ENCODE assay signal across 1 cellular context in the genomic region with DNA sequence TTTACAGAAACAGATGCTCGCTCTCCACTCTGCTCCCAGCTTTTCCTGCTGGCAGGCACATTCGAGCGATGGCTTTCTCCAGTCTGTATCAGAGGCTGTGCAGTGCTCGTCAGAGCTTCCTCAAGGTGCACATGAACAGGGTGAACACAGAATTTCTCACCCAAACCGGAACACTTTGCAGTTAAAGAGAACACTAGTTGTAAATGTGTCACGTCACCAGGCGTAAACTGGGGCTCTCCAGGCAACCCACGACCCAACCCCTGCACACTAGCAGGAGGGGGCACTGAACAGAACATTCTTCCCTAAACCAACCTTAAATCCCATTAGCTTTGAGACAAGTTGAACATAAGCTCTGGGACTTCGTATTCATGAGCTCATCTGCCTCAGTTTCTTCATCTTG.
A peak's percentile ranks its signal among the peaks of the same experiment; 100 is the strongest.
TF ChIP-seq lines count a peak whose summit lies in the region.

No MANE protein-coding gene starts in this region.

TF ChIP-seq in HepG2, 621 proteins besides CTCF, POLR2A, EP300 and RAD21 (continued from another document):
- TF ChIP-seq CREB1 (IDR thresholded peaks at IDR 0.05) = peak; percentile 66
- no peak for TF ChIP-seq CREB1 (CRISPR knock-in tag; IDR thresholded peaks at IDR 0.05)
TF ChIP-seq in HepG2: peak in this region for 1.
